ENCODE assay signal across 20 cellular contexts in the genomic region with DNA sequence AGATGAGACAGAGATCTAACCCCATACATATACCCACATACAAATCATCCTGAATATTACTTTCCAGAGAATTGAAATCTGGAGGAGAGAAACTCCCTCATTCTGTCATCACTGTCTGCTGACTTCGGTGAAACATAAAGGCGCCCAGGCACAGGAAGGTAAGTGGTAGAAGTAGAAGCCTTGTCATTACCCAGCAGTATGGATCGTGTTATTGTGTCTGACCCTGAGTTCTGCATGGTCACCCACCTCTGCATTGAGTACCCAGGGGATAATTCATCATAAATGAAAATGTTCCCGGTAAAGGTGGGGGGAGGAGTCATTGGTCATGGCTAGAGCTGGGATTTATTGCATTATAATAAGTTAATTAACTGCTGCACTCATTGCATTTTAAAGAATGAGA.
DNase-seq lines count a peak whose midpoint lies in the region; TF ChIP-seq lines count a peak whose summit lies in the region.
"Had no signal": no experiment of that assay in that cellular context is flagged by ENCODE, and none has a peak within 500 bp of the region (broad histone marks: within the 10 kb centered on the region; RNA-seq: fewer than 3 reads in every experiment).

No MANE protein-coding gene starts in this region.

- intact Hi-C loops in A673 (cut with micrococcal nuclease; ENCODE audit: unreplicated experiment): no loop called here

- H3K27ac Mint-ChIP-seq in HFFc6: no peak overlapping the region
- H3K27ac Mint-ChIP-seq: T-helper 2 cell treated with Interferon-gamma antibody and Interleukin-4, amounts not matched to agents 5 μg/mL and 100 μg/mL, for 36 hours had no signal

- TF ChIP-seq CTCF in osteoblast (IDR thresholded peaks at IDR 0.05; ENCODE audit: extremely low read depth, low read depth, low read length): no peak
- TF ChIP-seq CTCF in A673 (conservative IDR thresholded peaks at IDR 0.05; ENCODE audit: low read depth, low read length): no peak
- TF ChIP-seq CTCF in HFFc6 (IDR thresholded peaks at IDR 0.05): no peak

- H3K36me3 ChIP-seq in osteoblast (ENCODE audit: insufficient read depth, low read length) (no peaks in the 10 kb centered on the region), A673 (ENCODE audit: insufficient read depth, low read length, poor library complexity, severe bottlenecking) (no peaks in the 10 kb centered on the region), SJCRH30 (no peaks in the 10 kb centered on the region)

- H3K36me3 Mint-ChIP-seq in HFFc6 (ENCODE audit: low read depth): peaks cover 9% of the 10 kb centered on the region; the same call in 1 of the 2 replicates

- H3K4me3 Mint-ChIP-seq in HFFc6: no peak overlapping the region
- H3K4me3 Mint-ChIP-seq: T-helper 2 cell treated with Interferon-gamma antibody and Interleukin-4, amounts not matched to agents 5 μg/mL and 100 μg/mL, for 36 hours had no signal

- H3K27me3 ChIP-seq in osteoblast (ENCODE audit: insufficient read depth, low read length): no peaks in the 10 kb centered on the region
- H3K27me3 ChIP-seq in A673 (replicated peaks; ENCODE audit: insufficient read depth, low read depth, low read length, poor library complexity): no peaks in the 10 kb centered on the region
- H3K27me3 ChIP-seq in SJCRH30: no peaks in the 10 kb centered on the region

- H3K27me3 Mint-ChIP-seq in HFFc6 (ENCODE audit: insufficient read depth): no peaks in the 10 kb centered on the region; the same call in 1 of the 2 replicates

- no peaks in the 10 kb centered on the region for H3K4me1 Mint-ChIP-seq in HFFc6 (ENCODE audit: low read depth)

- H3K9me3 Mint-ChIP-seq in HFFc6: peaks cover 12% of the 10 kb centered on the region
- H3K9me3 Mint-ChIP-seq: T-helper 2 cell treated with Interferon-gamma antibody and Interleukin-4, amounts not matched to agents 5 μg/mL and 100 μg/mL, for 36 hours had no signal

- H3K4me1 ChIP-seq in osteoblast (ENCODE audit: insufficient read depth, low read length) (no peaks in the 10 kb centered on the region), A673 (ENCODE audit: insufficient read depth, low read length, poor library complexity, severe bottlenecking) (no peaks in the 10 kb centered on the region), SJCRH30 (no peaks in the 10 kb centered on the region)

- H3K27ac ChIP-seq in osteoblast (ENCODE audit: low read depth, low read length) (no peak overlapping the region), A673 (ENCODE audit: low read depth, low read length, poor library complexity, severe bottlenecking) (no peak overlapping the region), SJCRH30 (no peak overlapping the region)
- H3K27ac ChIP-seq: SK-N-MC had no signal

- H2AFZ ChIP-seq in osteoblast (ENCODE audit: low read length): no peak overlapping the region

- H4K20me1 ChIP-seq in osteoblast (ENCODE audit: insufficient read depth, low read length): no peaks in the 10 kb centered on the region

- H3K9me3 ChIP-seq in osteoblast (ENCODE audit: low read depth, low read length) (no peaks in the 10 kb centered on the region), A673 (ENCODE audit: low read depth, low read length, poor library complexity, severe bottlenecking) (no peaks in the 10 kb centered on the region), SJCRH30 (replicated peaks) (no peaks in the 10 kb centered on the region)

- H3K4me2 ChIP-seq in osteoblast (ENCODE audit: insufficient read depth, low read length): no peak overlapping the region

- H3K79me2 ChIP-seq in osteoblast (ENCODE audit: insufficient read depth, low read length): no peaks in the 10 kb centered on the region

- POLR2A ChIA-PET in A673 (lab: Charles Lee; ENCODE audit: low non-redundant PET): interaction anchor here (0.7 kb wide), 1 partner anchor 148 kb away, joined by 5 read pairs; no protein-coding TSS in a partner anchor

- no TSS peak for BruUV-seq in A673 (replicated peaks; lab: Mats Ljungman, UMichigan)

- CTCF ChIA-PET in A673 (lab: Charles Lee): no interaction called here

- DNase-seq in ELF-1 (ENCODE audit: low read depth, low spot score): peak; percentile 17
- peak; percentile 6 for DNase-seq in HuH-7 (ENCODE audit: low spot score)
- peak; percentile 64 for DNase-seq in NCI-H748 (lab: John Stamatoyannopoulos, UW; ENCODE audit: unreplicated experiment)
- DNase-seq in osteoblast (ENCODE audit: insufficient read length, low spot score, missing footprints): peak; percentile 18
- no peak for DNase-seq in A673 (ENCODE audit: low spot score)
- no peak for DNase-seq in HFFc6
- DNase-seq in SJCRH30: no peak
- DNase-seq: ACHN, C1 segment of cervical spinal cord, DMS 273 treated with DMSO at 0.1 percent for 48 hours, DND-41, GDM1, Kasumi-1, MM.1S, NCI-H1092, NCI-H187, NCI-H2227 treated with DMSO at 0.1 percent for 48 hours, NCI-H524 treated with DMSO at 0.1 percent for 48 hours had no signal

- H3K4me3 ChIP-seq in osteoblast (ENCODE audit: insufficient read depth, low read length): no peak overlapping the region
- no peak overlapping the region for H3K4me3 ChIP-seq in A673 (ENCODE audit: low read depth, low read length, poor library complexity, severe bottlenecking)
- no peak overlapping the region for H3K4me3 ChIP-seq in SJCRH30
- H3K4me3 ChIP-seq: SK-N-MC had no signal

Comparison
In these comparisons a context has a peak if more than half of its experiments do, and no peak if none do; other contexts are left out.
1. DNase-seq: peak in ELF-1 (single experiment), HuH-7 (single experiment), NCI-H748 (single experiment) and osteoblast (single experiment); none in A673 (single experiment), HFFc6 (single experiment) and SJCRH30 (0 of 2).